In genomic region chrX:48492293-48492910, GRCh38 we compare ENCODE assay signal across 15 cellular contexts. TPM values are rescaled to one million over a fixed set of nuclear protein-coding genes. Genes with fewer than 3 reads are reported as not detected.
DNase-seq lines count a peak whose midpoint lies in the region; ATAC-seq, FAIRE-seq and TF ChIP-seq lines count a peak whose summit lies in the region.
"Had no signal": no experiment of that assay in that cellular context is flagged by ENCODE, and none has a peak within 500 bp of the region (broad histone marks: within the 10 kb centered on the region; RNA-seq: fewer than 3 reads in every experiment).

No MANE protein-coding gene starts in this region.

- H3K9me3 ChIP-seq in astrocyte (ENCODE audit: insufficient read depth, low read depth, low read length) = no peaks in the 10 kb centered on the region
- H3K9me3 ChIP-seq in CD4-positive, alpha-beta memory T cell (ENCODE audit: control insufficient read depth in 1 of 2, low read length in 2 of 2) = no peaks in the 10 kb centered on the region

- H2AFZ ChIP-seq in astrocyte (ENCODE audit: low read depth, low read length) = no peak overlapping the region

- H3K27me3 Mint-ChIP-seq in astrocyte (ENCODE audit: low read depth, unreplicated experiment) = no peaks in the 10 kb centered on the region
- no peaks in the 10 kb centered on the region for H3K27me3 Mint-ChIP-seq in CD4-positive, alpha-beta memory T cell

- peak; percentile 85 for FAIRE-seq in astrocyte (lab: Jason Lieb, UNC)
- FAIRE-seq: H54, small intestine had no signal

- CTCF ChIA-PET in CD4-positive, alpha-beta memory T cell (lab: Charles Lee; ENCODE audit: partially characterized antibody) = no interaction called here

- peak overlapping the region; percentile 78 for H3K27ac Mint-ChIP-seq in astrocyte (ENCODE audit: unreplicated experiment)
- no peak overlapping the region for H3K27ac Mint-ChIP-seq in CD4-positive, alpha-beta memory T cell
- H3K27ac Mint-ChIP-seq: CD8-positive, alpha-beta T cell; IgD-negative memory B cell had no signal

- no peaks in the 10 kb centered on the region for H3K27me3 ChIP-seq in astrocyte (ENCODE audit: insufficient read depth, low read length)
- no peaks in the 10 kb centered on the region for H3K27me3 ChIP-seq in CD4-positive, alpha-beta memory T cell (ENCODE audit: insufficient read depth, low read length)

- peaks cover 13% of the 10 kb centered on the region for H3K4me1 Mint-ChIP-seq in astrocyte (ENCODE audit: low read depth, unreplicated experiment)
- no peaks in the 10 kb centered on the region for H3K4me1 Mint-ChIP-seq in CD4-positive, alpha-beta memory T cell
- H3K4me1 Mint-ChIP-seq: IgD-negative memory B cell, naive B cell had no signal

- DNase-seq in AG20443 (ENCODE audit: low spot score) (peak; percentile 31), M059J (ENCODE audit: low read depth) (peak; percentile 46), astrocyte (ENCODE audit: low read depth) (no peak), kidney tubule cell (ENCODE audit: low spot score) (peak; percentile 50), D341Med (ENCODE audit: low spot score) (no peak), middle frontal gyrus (ENCODE audit: extremely low spot score, low spot score) (no peak)
- DNase-seq in CD4-positive, alpha-beta memory T cell = no peak
- DNase-seq: activated CD4-positive, CD25-positive, alpha-beta regulatory T cell; activated T-cell treated with anti-CD3 and anti-CD28 coated beads, Interleukin-2, amount 50 U/mL, for 48 hours; CD8-positive, alpha-beta T cell; naive B cell; small intestine had no signal

- H3K4me2 ChIP-seq in astrocyte (ENCODE audit: low read length) = peak overlapping the region; percentile 57

- no peaks in the 10 kb centered on the region for H3K36me3 ChIP-seq in astrocyte (ENCODE audit: insufficient read depth, low read length)
- H3K36me3 ChIP-seq in CD4-positive, alpha-beta memory T cell (ENCODE audit: insufficient read depth, low read length) = no peaks in the 10 kb centered on the region

- no peak for ATAC-seq in GM18873 (IDR thresholded peaks at IDR 0.05; ENCODE audit: low FRiP score, unreplicated experiment)
- ATAC-seq: CD8-positive, alpha-beta T cell had no signal

- peak overlapping the region; percentile 60 for H3K27ac ChIP-seq in astrocyte (ENCODE audit: low read depth, low read length)
- no peak overlapping the region for H3K27ac ChIP-seq in CD4-positive, alpha-beta memory T cell (ENCODE audit: low read depth, low read length)

- H3K79me2 ChIP-seq in astrocyte (ENCODE audit: insufficient read depth, low read length) = no peaks in the 10 kb centered on the region

- intact Hi-C loops in CD4-positive, alpha-beta memory T cell (cut with micrococcal nuclease) = no loop called here

- H3K36me3 Mint-ChIP-seq in astrocyte (ENCODE audit: low read depth, unreplicated experiment) = no peaks in the 10 kb centered on the region
- no peaks in the 10 kb centered on the region for H3K36me3 Mint-ChIP-seq in CD4-positive, alpha-beta memory T cell
- H3K36me3 Mint-ChIP-seq: IgD-negative memory B cell, naive B cell had no signal

- H4K20me1 ChIP-seq in astrocyte (ENCODE audit: insufficient read depth, low read length) = no peaks in the 10 kb centered on the region

- no peak overlapping the region for H3K4me3 ChIP-seq in astrocyte (ENCODE audit: insufficient read depth, low read depth, low read length)
- no peak overlapping the region for H3K4me3 ChIP-seq in CD4-positive, alpha-beta memory T cell (ENCODE audit: low read length in 2 of 2)

- peak overlapping the region; percentile 43 for H3K9ac ChIP-seq in astrocyte (ENCODE audit: low read length)

- POLR2A ChIA-PET in CD4-positive, alpha-beta memory T cell (lab: Charles Lee; ENCODE audit: partially characterized antibody) = no interaction called here

- H3K4me3 Mint-ChIP-seq in astrocyte (ENCODE audit: unreplicated experiment) = peak overlapping the region; percentile 40
- no peak overlapping the region for H3K4me3 Mint-ChIP-seq in CD4-positive, alpha-beta memory T cell
- H3K4me3 Mint-ChIP-seq: CD8-positive, alpha-beta T cell; IgD-negative memory B cell; naive B cell had no signal

- H3K9me3 Mint-ChIP-seq in astrocyte (ENCODE audit: unreplicated experiment) = peaks cover 2% of the 10 kb centered on the region
- peaks cover 0 to 3% (median 0%) of the 10 kb centered on the region in 8 donors for H3K9me3 Mint-ChIP-seq in CD4-positive, alpha-beta memory T cell
- H3K9me3 Mint-ChIP-seq: CD8-positive, alpha-beta T cell; IgD-negative memory B cell had no signal

- H3K4me1 ChIP-seq in astrocyte (ENCODE audit: insufficient read depth, low read length) = peaks cover 32% of the 10 kb centered on the region
- H3K4me1 ChIP-seq in CD4-positive, alpha-beta memory T cell (ENCODE audit: insufficient read depth, low read length) = no peaks in the 10 kb centered on the region

- no peak for TF ChIP-seq CTCF in astrocyte (IDR thresholded peaks at IDR 0.05; ENCODE audit: insufficient read depth, low read depth, low read length)

RNA-seq across cellular contexts. Expression of gene PORCN, which starts 16.4 kb away (rescaled TPM):
- total RNA-seq in M059J (2014; rRNA removed; shearing (Covaris generic)) = 23.1 and 25.4 TPM in 2 replicates
- 30.3 and 30.5 TPM in 2 replicates for total RNA-seq in astrocyte
- total RNA-seq in CD4-positive, alpha-beta memory T cell = 10 to 100 TPM; 15.3 to 15.4 TPM
- 10 to 100 TPM; 10.6 to 13.8 TPM for polyA plus RNA-seq in CD4-positive, alpha-beta memory T cell

RNA-seq across cellular contexts. Expression of gene FTSJ1, which starts 16.4 kb away (rescaled TPM):
- total RNA-seq in M059J (2014; rRNA removed; shearing (Covaris generic)) = 107 and 123 TPM in 2 replicates
- 64.4 and 73.5 TPM in 2 replicates for total RNA-seq in astrocyte
- total RNA-seq in CD4-positive, alpha-beta memory T cell = 10 to 100 TPM; 48.1 to 54.1 TPM
- polyA plus RNA-seq in CD4-positive, alpha-beta memory T cell = 10 to 100 TPM; 69.4 to 92.2 TPM

RNA-seq across cellular contexts. Expression of gene SLC38A5, which starts 22.3 kb away (rescaled TPM):
- 0.05 TPM in 1 of 2 replicates, not detected in the other for total RNA-seq in M059J (2014; rRNA removed; shearing (Covaris generic))
- total RNA-seq in astrocyte = 36.0 and 51.6 TPM in 2 replicates
- total RNA-seq in CD4-positive, alpha-beta memory T cell = 10 to 100 TPM; 18.4 to 22.2 TPM
- 10 to 100 TPM; 20.1 to 34.0 TPM for polyA plus RNA-seq in CD4-positive, alpha-beta memory T cell

RNA-seq across cellular contexts. Expression of gene EBP, which starts 29.2 kb away (rescaled TPM):
- 248 and 277 TPM in 2 replicates for total RNA-seq in M059J (2014; rRNA removed; shearing (Covaris generic))
- 50.0 and 66.0 TPM in 2 replicates for total RNA-seq in astrocyte
- 10 to 100 TPM; 32.1 to 35.9 TPM for total RNA-seq in CD4-positive, alpha-beta memory T cell
- polyA plus RNA-seq in CD4-positive, alpha-beta memory T cell = 100 to 1,000 TPM in 1 of 2 donors, 10 to 100 TPM in 1; 80.5 to 130 TPM

RNA-seq across cellular contexts. Expression of gene TBC1D25, which starts 47.1 kb away (rescaled TPM):
- total RNA-seq in M059J (2014; rRNA removed; shearing (Covaris generic)) = 6.7 and 9.3 TPM in 2 replicates
- total RNA-seq in astrocyte = 13.1 and 13.6 TPM in 2 replicates
- 10 to 100 TPM; 22.8 to 24.5 TPM for total RNA-seq in CD4-positive, alpha-beta memory T cell
- 10 to 100 TPM; 18.6 to 21.1 TPM for polyA plus RNA-seq in CD4-positive, alpha-beta memory T cell

Comparison
In these comparisons a context has a peak if more than half of its experiments do, and no peak if none do; other contexts are left out.
1. DNase-seq: peak in AG20443 (single experiment), M059J (single experiment) and kidney tubule cell (single experiment); none in astrocyte (single experiment), CD4-positive, alpha-beta memory T cell (0 of 5), D341Med (single experiment) and middle frontal gyrus (single experiment).
2. RNA of gene SLC38A5, which starts 22.3 kb away (total RNA-seq): 36.0 to 51.6 TPM in astrocyte and 18.4 to 22.2 TPM in CD4-positive, alpha-beta memory T cell; 0.05 TPM in M059J; every median in the first group is over 10 times any median in the second.